In genomic region chr9:31908158-31908890, GRCh38 we compare ENCODE assay signal across 10 cellular contexts.
DNase-seq lines count a peak whose midpoint lies in the region; ATAC-seq and TF ChIP-seq lines count a peak whose summit lies in the region.
"Had no signal": no experiment of that assay in that cellular context is flagged by ENCODE, and none has a peak within 500 bp of the region (broad histone marks: within the 10 kb centered on the region; RNA-seq: fewer than 3 reads in every experiment).

No MANE protein-coding gene starts in this region.

- H3K9me3 Mint-ChIP-seq in CD14-positive monocyte (peaks cover 0 to 7% (median 4%) of the 10 kb centered on the region in 7 donors), type B pancreatic cell (no peaks in the 10 kb centered on the region)
- H3K9me3 Mint-ChIP-seq: activated naive CD4-positive, alpha-beta T cell treated with anti-CD3 and anti-CD28 coated beads for 36 hours had no signal

- H3K27ac Mint-ChIP-seq in CD14-positive monocyte (peak overlapping the region in 1 of 7 donors; percentile 17), T-helper 17 cell (no peak overlapping the region), type B pancreatic cell (no peak overlapping the region)
- H3K27ac Mint-ChIP-seq: activated naive CD4-positive, alpha-beta T cell treated with anti-CD3 and anti-CD28 coated beads for 36 hours had no signal

- no peaks in the 10 kb centered on the region for H3K9me3 ChIP-seq in T-helper 17 cell (ENCODE audit: control insufficient read depth, low read length, poor library complexity, severe bottlenecking)
- no peaks in the 10 kb centered on the region for H3K9me3 ChIP-seq in OCI-LY7 (ENCODE audit: low read length)
- H3K9me3 ChIP-seq in tibial artery: no peaks in the 10 kb centered on the region

- H3K4me3 ChIP-seq in OCI-LY7 (ENCODE audit: low read depth, low read length, poor library complexity, severe bottlenecking) (no peak overlapping the region), tibial artery (no peak overlapping the region)

- no peaks in the 10 kb centered on the region for H3K36me3 ChIP-seq in OCI-LY7 (ENCODE audit: insufficient read depth, low read length)
- no peaks in the 10 kb centered on the region for H3K36me3 ChIP-seq in tibial artery

- no peaks in the 10 kb centered on the region for H4K20me1 ChIP-seq in OCI-LY7 (ENCODE audit: insufficient read depth, low read length)

- no peak for TF ChIP-seq CTCF in CD14-positive monocyte (IDR thresholded peaks at IDR 0.05)
- no peak for TF ChIP-seq CTCF in OCI-LY7 (conservative IDR thresholded peaks at IDR 0.05; ENCODE audit: low read length)
- no peak for TF ChIP-seq CTCF in type B pancreatic cell (conservative IDR thresholded peaks at IDR 0.05)
- TF ChIP-seq CTCF in tibial artery (IDR thresholded peaks at IDR 0.05): no peak

- no peak overlapping the region for H3K4me2 ChIP-seq in OCI-LY7 (ENCODE audit: low read length)

- intact Hi-C loops in CD14-positive monocyte (cut with micrococcal nuclease): no loop called here
- intact Hi-C loops in OCI-LY7 (cut with micrococcal nuclease; ENCODE audit: unreplicated experiment): no loop called here
- intact Hi-C loops in tibial artery (cut with DNase I; ENCODE audit: low total_unique reads): no loop called here

- H3K79me2 ChIP-seq in OCI-LY7 (ENCODE audit: insufficient read depth, low read depth, low read length): no peaks in the 10 kb centered on the region

- ATAC-seq in GM19438 (IDR thresholded peaks at IDR 0.05; ENCODE audit: low read depth, unreplicated experiment): peak; percentile 85
- ATAC-seq in HG03378 (IDR thresholded peaks at IDR 0.05; ENCODE audit: unreplicated experiment): peak; percentile 66
- no peak for ATAC-seq in T-helper 17 cell

- H3K27me3 ChIP-seq in tibial artery: no peaks in the 10 kb centered on the region

- H2AFZ ChIP-seq in OCI-LY7 (ENCODE audit: low read length): no peak overlapping the region

- H3K4me1 ChIP-seq in OCI-LY7 (ENCODE audit: insufficient read depth, low read length, poor library complexity, severe bottlenecking) (no peaks in the 10 kb centered on the region), tibial artery (no peaks in the 10 kb centered on the region)

- no peaks in the 10 kb centered on the region for H3K4me1 Mint-ChIP-seq in CD14-positive monocyte
- peaks cover 4% of the 10 kb centered on the region for H3K4me1 Mint-ChIP-seq in T-helper 17 cell
- no peaks in the 10 kb centered on the region for H3K4me1 Mint-ChIP-seq in type B pancreatic cell (ENCODE audit: unreplicated experiment)

- H3K36me3 Mint-ChIP-seq in CD14-positive monocyte (no peaks in the 10 kb centered on the region), T-helper 17 cell (ENCODE audit: low read depth) (no peaks in the 10 kb centered on the region), type B pancreatic cell (no peaks in the 10 kb centered on the region)

- H3K27ac ChIP-seq in OCI-LY7 (ENCODE audit: low read depth, low read length, poor library complexity, severe bottlenecking) (no peak overlapping the region), tibial artery (no peak overlapping the region)

- H3K4me3 Mint-ChIP-seq in CD14-positive monocyte (peak overlapping the region; percentile 43 to 76), T-helper 17 cell (peak overlapping the region; percentile 31), type B pancreatic cell (no peak overlapping the region)
- H3K4me3 Mint-ChIP-seq: activated naive CD4-positive, alpha-beta T cell treated with anti-CD3 and anti-CD28 coated beads for 36 hours had no signal

- H3K27me3 Mint-ChIP-seq in CD14-positive monocyte (ENCODE audit: low read depth in 3 of 3) (peaks cover 0 to 1% (median 0%) of the 10 kb centered on the region in 3 donors), T-helper 17 cell (no peaks in the 10 kb centered on the region), type B pancreatic cell (no peaks in the 10 kb centered on the region)

- no peaks in the 10 kb centered on the region for H3K9me2 ChIP-seq in OCI-LY7 (ENCODE audit: insufficient read depth, low read length)

- POLR2A ChIA-PET in OCI-LY7 (lab: Charles Lee): no interaction called here

- DNase-seq in CD14-positive monocyte (ENCODE audit: low spot score) (no peak), T-helper 17 cell (no peak), OCI-LY7 (ENCODE audit: low spot score) (no peak), NCI-H2227 treated with DMSO at 0.1 percent for 48 hours (lab: John Stamatoyannopoulos, UW) (no peak), type B pancreatic cell (ENCODE audit: extremely low spot score, unreplicated experiment) (no peak), tibial artery (no peak)
- DNase-seq: activated naive CD4-positive, alpha-beta T cell treated with anti-CD3 and anti-CD28 coated beads for 36 hours; stimulated activated CD4-positive, alpha-beta T cell treated with anti-CD3 and anti-CD28 coated beads, Interleukin-2, amount 100 ng/mL, for 24 hours had no signal

- no TSS peak for BruUV-seq in OCI-LY7 (replicated peaks; lab: Mats Ljungman, UMichigan)

- CTCF ChIA-PET in OCI-LY7 (lab: Charles Lee; ENCODE audit: unreplicated experiment): no interaction called here
